8 cellular contexts compared by ENCODE assay signal in the genomic region with DNA sequence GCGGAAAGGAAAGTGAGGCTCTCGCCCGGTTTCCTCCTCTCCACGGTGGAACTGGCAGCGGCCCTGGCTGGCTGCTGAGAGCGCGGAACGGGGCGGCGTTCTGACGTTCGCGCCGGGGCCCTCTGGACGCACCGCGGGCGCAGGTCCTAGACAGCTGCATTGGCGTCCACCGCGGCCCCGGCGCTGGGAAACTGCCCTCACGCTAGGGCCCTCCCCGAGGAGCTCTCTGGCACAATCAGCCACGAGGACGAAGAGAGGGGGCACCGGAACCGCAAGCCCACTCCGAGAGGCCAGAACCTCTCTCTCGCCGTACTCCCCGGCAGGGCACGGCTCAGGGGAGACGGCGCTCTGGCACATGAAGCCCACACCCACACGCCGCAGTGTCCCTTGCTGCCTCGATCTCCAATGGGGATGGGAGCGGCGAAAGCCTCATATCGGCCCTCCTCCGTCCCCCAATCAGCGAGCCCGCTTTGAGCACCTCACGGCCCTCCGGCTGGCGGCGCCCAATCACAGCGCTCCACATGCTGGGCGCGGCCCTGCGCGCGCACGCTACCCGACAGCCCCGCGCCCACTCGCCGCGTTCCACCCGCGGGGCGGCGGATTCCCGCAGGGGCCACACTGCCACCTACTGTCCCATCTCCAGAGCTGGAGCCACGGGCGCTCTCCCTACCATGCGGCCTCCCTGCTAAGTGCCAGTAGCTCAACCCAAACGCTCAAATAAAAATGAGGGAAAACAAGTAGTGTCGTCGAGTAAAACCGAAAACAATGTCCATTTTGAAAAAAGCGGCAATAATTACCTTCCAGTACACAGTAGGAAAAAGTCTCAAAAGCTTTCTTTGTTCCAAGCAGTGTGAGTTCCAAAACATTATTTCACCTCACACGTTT. TPM values are rescaled to one million over a fixed set of nuclear protein-coding genes. Genes with fewer than 3 reads are reported as not detected.
DNase-seq lines count a peak whose midpoint lies in the region; ATAC-seq and TF ChIP-seq lines count a peak whose summit lies in the region.

No MANE protein-coding gene starts in this region.

- peak; percentile 94 for ATAC-seq in GM19328 (IDR thresholded peaks at IDR 0.05; ENCODE audit: unreplicated experiment)
- peak; percentile 76 for ATAC-seq in HG03469 (IDR thresholded peaks at IDR 0.05; ENCODE audit: unreplicated experiment)
- peak; percentile 95 for ATAC-seq in left lobe of liver

- H3K36me3 Mint-ChIP-seq in CD14-positive monocyte: peaks cover 20 to 39% of the 10 kb centered on the region in 2 donors
- peaks cover 21% of the 10 kb centered on the region for H3K36me3 Mint-ChIP-seq in activated CD4-positive, alpha-beta T cell treated with anti-CD3 and anti-CD28 coated beads, Interleukin-2, amount 10 ng/mL, durations not matched to agents 7 days and 5 days (ENCODE audit: low read depth)

- peaks cover 0 to 2% (median 2%) of the 10 kb centered on the region in 3 donors for H3K27me3 Mint-ChIP-seq in CD14-positive monocyte (ENCODE audit: low read depth in 3 of 3)
- no peaks in the 10 kb centered on the region for H3K27me3 Mint-ChIP-seq in activated CD4-positive, alpha-beta T cell treated with anti-CD3 and anti-CD28 coated beads, Interleukin-2, amount 10 ng/mL, durations not matched to agents 7 days and 5 days

- POLR2A ChIA-PET in activated CD4-positive, alpha-beta T cell treated with anti-CD3 and anti-CD28 coated beads, Interleukin-2, amount 10 ng/mL, durations not matched to agents 7 days and 5 days (lab: Charles Lee): interaction anchor here (1.2 kb wide), 1 partner anchor 12 kb away, joined by 5 read pairs; a partner anchor contains a TSS

- peak overlapping the region; percentile 90 to 93 for H3K4me3 Mint-ChIP-seq in CD14-positive monocyte
- H3K4me3 Mint-ChIP-seq in activated CD4-positive, alpha-beta T cell treated with anti-CD3 and anti-CD28 coated beads, Interleukin-2, amount 10 ng/mL, durations not matched to agents 7 days and 5 days: peak overlapping the region; percentile 85

- TF ChIP-seq CTCF in CD14-positive monocyte (IDR thresholded peaks at IDR 0.05): peak; percentile 84

- DNase-seq in CD14-positive monocyte (ENCODE audit: low spot score): peak; percentile 96
- peak; percentile 59 for DNase-seq in NCI-H524 treated with DMSO at 0.1 percent for 48 hours (lab: John Stamatoyannopoulos, UW)
- peak; percentile 96 for DNase-seq in activated CD4-positive, alpha-beta T cell treated with anti-CD3 and anti-CD28 coated beads, Interleukin-2, amount 10 ng/mL, durations not matched to agents 7 days and 5 days
- DNase-seq in cortex of kidney (lab: John Stamatoyannopoulos, UW): peak; percentile 80
- peak; percentile 99 for DNase-seq in left lobe of liver (ENCODE audit: low spot score)
- DNase-seq in stimulated activated CD4-positive, alpha-beta T cell treated with anti-CD3 and anti-CD28 coated beads, Interleukin-2, amount 100 ng/mL, for 24 hours: peak; percentile 94 to 96

- intact Hi-C loops in CD14-positive monocyte (cut with micrococcal nuclease): loop anchor here in 1 of 2 donors (5.0 kb wide), 1 partner anchor 171 kb away; no protein-coding TSS in a partner anchor

- CTCF ChIA-PET in activated CD4-positive, alpha-beta T cell treated with anti-CD3 and anti-CD28 coated beads, Interleukin-2, amount 10 ng/mL, durations not matched to agents 7 days and 5 days (lab: Charles Lee): interaction anchor here (0.9 to 2.9 kb wide), 12 partner anchors 9 to 812 kb away, joined by 3 to 25 read pairs (median 4); a partner anchor contains a TSS

- peaks cover 18% of the 10 kb centered on the region for H3K4me1 Mint-ChIP-seq in CD14-positive monocyte
- H3K4me1 Mint-ChIP-seq in activated CD4-positive, alpha-beta T cell treated with anti-CD3 and anti-CD28 coated beads, Interleukin-2, amount 10 ng/mL, durations not matched to agents 7 days and 5 days: peaks cover 27% of the 10 kb centered on the region

- peak overlapping the region; percentile 93 to 97 (median 95) for H3K27ac Mint-ChIP-seq in CD14-positive monocyte
- peak overlapping the region; percentile 96 for H3K27ac Mint-ChIP-seq in activated CD4-positive, alpha-beta T cell treated with anti-CD3 and anti-CD28 coated beads, Interleukin-2, amount 10 ng/mL, durations not matched to agents 7 days and 5 days

- no peaks in the 10 kb centered on the region for H3K9me3 Mint-ChIP-seq in CD14-positive monocyte
- no peaks in the 10 kb centered on the region for H3K9me3 Mint-ChIP-seq in activated CD4-positive, alpha-beta T cell treated with anti-CD3 and anti-CD28 coated beads, Interleukin-2, amount 10 ng/mL, durations not matched to agents 7 days and 5 days

RNA-seq across cellular contexts. Expression of a gene that starts 11.8 kb away (rescaled TPM):
- polyA plus RNA-seq in CD14-positive monocyte: 10 to 100 TPM; 15.3 to 19.2 TPM
- total RNA-seq in activated CD4-positive, alpha-beta T cell treated with anti-CD3 and anti-CD28 coated beads, Interleukin-2, amount 10 ng/mL, durations not matched to agents 7 days and 5 days: 10 to 100 TPM; 49.2 to 63.4 TPM
- total RNA-seq in left lobe of liver: 23.9 TPM

RNA-seq across cellular contexts. Expression of a gene that starts 12.0 kb away (rescaled TPM):
- polyA plus RNA-seq in CD14-positive monocyte: 1 to 10 TPM; 1.6 to 2.2 TPM
- 1 to 10 TPM; 7.8 to 8.1 TPM for total RNA-seq in activated CD4-positive, alpha-beta T cell treated with anti-CD3 and anti-CD28 coated beads, Interleukin-2, amount 10 ng/mL, durations not matched to agents 7 days and 5 days
- total RNA-seq in left lobe of liver: 6.5 TPM

Comparison
In these comparisons a context has a peak if more than half of its experiments do, and no peak if none do; other contexts are left out.
1. Peak in every context shown above with its lines: DNase-seq and ATAC-seq.